10 cellular contexts compared by ENCODE assay signal in the genomic region with DNA sequence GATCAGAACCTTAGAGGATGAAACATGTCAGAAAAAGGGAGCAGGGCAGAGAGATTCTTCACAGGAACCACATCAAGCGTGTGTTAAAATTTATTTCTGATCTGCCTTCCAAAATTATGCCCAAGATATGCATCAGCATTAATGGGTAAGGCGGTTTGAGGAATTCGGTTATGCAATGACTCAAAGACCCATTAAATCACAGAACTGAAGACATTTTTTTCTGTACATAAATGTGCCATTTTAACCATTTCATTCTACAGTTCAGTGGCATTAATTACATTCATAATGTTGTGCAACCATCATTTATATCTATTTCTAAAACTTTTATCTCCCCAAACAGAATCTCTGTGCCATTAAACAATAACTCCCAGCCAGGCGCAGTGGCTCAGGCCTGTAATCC. TPM values are rescaled to one million over a fixed set of nuclear protein-coding genes. Genes with fewer than 3 reads are reported as not detected.
DNase-seq lines count a peak whose midpoint lies in the region; ATAC-seq and TF ChIP-seq lines count a peak whose summit lies in the region.
"Had no signal": no experiment of that assay in that cellular context is flagged by ENCODE, and none has a peak within 500 bp of the region (broad histone marks: within the 10 kb centered on the region; RNA-seq: fewer than 3 reads in every experiment).

No MANE protein-coding gene starts in this region.

- no peaks in the 10 kb centered on the region for H3K27me3 Mint-ChIP-seq in activated naive CD4-positive, alpha-beta T cell treated with anti-CD3 and anti-CD28 coated beads, Interleukin-2, amount 50 U/mL, for 24 hours
- H3K27me3 Mint-ChIP-seq: stimulated activated naive CD8-positive, alpha-beta T cell treated with anti-CD3 and anti-CD28 coated beads, Interleukin-15, Interleukin-2, amounts not matched to agents 100 ng/mL and 50 ng/mL, for 24 hours had no signal

- DNase-seq in activated naive CD4-positive, alpha-beta T cell treated with Interleukin-2 at 50 U/mL for 16 hours = no peak
- DNase-seq in SK-N-SH (no peak), hepatocyte (ENCODE audit: low spot score) (no peak), thyroid gland (no peak), C1 segment of cervical spinal cord (lab: John Stamatoyannopoulos, UW) (no peak)
- DNase-seq in activated CD4-positive, CD25-positive, alpha-beta regulatory T cell (lab: John Stamatoyannopoulos, UW) = no peak

- H3K4me3 Mint-ChIP-seq in activated naive CD4-positive, alpha-beta T cell treated with anti-CD3 and anti-CD28 coated beads, Interleukin-2, amount 50 U/mL, for 24 hours = no peak overlapping the region
- H3K4me3 Mint-ChIP-seq: stimulated activated naive CD8-positive, alpha-beta T cell treated with anti-CD3 and anti-CD28 coated beads, Interleukin-15, Interleukin-2, amounts not matched to agents 100 ng/mL and 50 ng/mL, for 24 hours had no signal

- H3K9me2 ChIP-seq in SK-N-SH (no peaks in the 10 kb centered on the region), hepatocyte (replicated peaks; ENCODE audit: insufficient read depth) (no peaks in the 10 kb centered on the region)

- no peak overlapping the region for H3K4me3 ChIP-seq in SK-N-SH (ENCODE audit: low read depth in 2 of 2, low read length in 1 of 2)
- no peak overlapping the region for H3K4me3 ChIP-seq in hepatocyte
- no peak overlapping the region for H3K4me3 ChIP-seq in thyroid gland (replicated peaks in 1 of 3)
- H3K4me3 ChIP-seq: mucosa of descending colon had no signal

- intact Hi-C loops in thyroid gland (cut with DNase I) = no loop called here

- H2AFZ ChIP-seq in SK-N-SH (ENCODE audit: low read depth) (no peak overlapping the region), hepatocyte (no peak overlapping the region)

- H3K9me3 ChIP-seq in SK-N-SH (no peaks in the 10 kb centered on the region), hepatocyte (ENCODE audit: low read depth) (no peaks in the 10 kb centered on the region), thyroid gland (no peaks in the 10 kb centered on the region)
- H3K9me3 ChIP-seq: mucosa of descending colon had no signal

- TF ChIP-seq CTCF in SK-N-SH (IDR thresholded peaks at IDR 0.05) = no peak
- no peak for TF ChIP-seq CTCF in hepatocyte (IDR thresholded peaks at IDR 0.05; ENCODE audit: poor library complexity)
- no peak for TF ChIP-seq CTCF in thyroid gland (IDR thresholded peaks at IDR 0.05)

- peak in 1 of 2 experiments; percentile 73; a peak in 1 of 4 replicates for TF ChIP-seq EP300 in SK-N-SH (IDR thresholded peaks at IDR 0.05; ENCODE audit: borderline replicate concordance in 1 of 2, low read depth in 1 of 2, low read length in 1 of 2)

- POLR2A ChIA-PET in SK-N-SH (lab: Yijun Ruan, JAX) = no interaction called here

- no peaks in the 10 kb centered on the region for H3K36me3 ChIP-seq in SK-N-SH (replicated peaks in 1 of 2; ENCODE audit: control insufficient read depth in 1 of 2, insufficient read depth in 2 of 2, low read length in 1 of 2)
- no peaks in the 10 kb centered on the region for H3K36me3 ChIP-seq in hepatocyte (replicated peaks; ENCODE audit: insufficient read depth, low read depth)
- H3K36me3 ChIP-seq in thyroid gland = no peaks in the 10 kb centered on the region

- peak overlapping the region; percentile 51; the same call in 1 of the 2 replicates for H3K9ac ChIP-seq in SK-N-SH

- peaks cover 78% of the 10 kb centered on the region for H3K79me2 ChIP-seq in SK-N-SH (ENCODE audit: insufficient read depth)
- H3K79me2 ChIP-seq in hepatocyte = peaks cover 38% of the 10 kb centered on the region

- H3K36me3 Mint-ChIP-seq in activated naive CD4-positive, alpha-beta T cell treated with anti-CD3 and anti-CD28 coated beads, Interleukin-2, amount 50 U/mL, for 24 hours = peaks cover 13% of the 10 kb centered on the region

- no peaks in the 10 kb centered on the region for H3K27me3 ChIP-seq in SK-N-SH (ENCODE audit: insufficient read depth)
- H3K27me3 ChIP-seq in hepatocyte = no peaks in the 10 kb centered on the region
- H3K27me3 ChIP-seq in thyroid gland = no peaks in the 10 kb centered on the region

- peak overlapping the region; percentile 35 for H3K4me2 ChIP-seq in SK-N-SH
- peak overlapping the region; percentile 14 for H3K4me2 ChIP-seq in hepatocyte

- TF ChIP-seq RAD21 in SK-N-SH (IDR thresholded peaks at IDR 0.05; ENCODE audit: low read length) = no peak

- WGBS in SK-N-SH (ENCODE audit: low lambda C conversion rate) = 59% methylated on average over 4 of the region's 4 CpGs
- WGBS in hepatocyte (ENCODE audit: low lambda C conversion rate, missing lambda C conversion rate) = 95% methylated on average over 4 of the region's 4 CpGs
- WGBS in thyroid gland, 2 donors = 94 to 95% methylated on average over 4 of the region's 4 CpGs

- peaks cover 11 to 25% of the 10 kb centered on the region in 2 experiments; a peak in 3 of 4 replicates for H3K4me1 ChIP-seq in SK-N-SH (ENCODE audit: control insufficient read depth in 1 of 2, insufficient read depth in 2 of 2, low read depth in 1 of 2, low read length in 1 of 2)
- no peaks in the 10 kb centered on the region for H3K4me1 ChIP-seq in hepatocyte (ENCODE audit: insufficient read depth)
- peaks cover 18 to 29% of the 10 kb centered on the region in 2 donors for H3K4me1 ChIP-seq in thyroid gland

- TF ChIP-seq POLR2A in thyroid gland (IDR thresholded peaks at IDR 0.05) = no peak

- H4K20me1 ChIP-seq in SK-N-SH (ENCODE audit: insufficient read depth) (no peaks in the 10 kb centered on the region), hepatocyte (ENCODE audit: insufficient read depth, poor library complexity, severe bottlenecking) (no peaks in the 10 kb centered on the region)

- no peaks in the 10 kb centered on the region for H3K9me3 Mint-ChIP-seq in activated naive CD4-positive, alpha-beta T cell treated with anti-CD3 and anti-CD28 coated beads, Interleukin-2, amount 50 U/mL, for 24 hours
- H3K9me3 Mint-ChIP-seq: stimulated activated naive CD8-positive, alpha-beta T cell treated with anti-CD3 and anti-CD28 coated beads, Interleukin-15, Interleukin-2, amounts not matched to agents 100 ng/mL and 50 ng/mL, for 24 hours had no signal

- peak overlapping the region; percentile 66 to 86; a peak in 3 of 4 replicates for H3K27ac ChIP-seq in SK-N-SH (ENCODE audit: low read depth in 2 of 2, low read length in 1 of 2)
- peak overlapping the region; percentile 73 for H3K27ac ChIP-seq in hepatocyte
- peak overlapping the region in 2 of 3 donors; percentile 67 to 76 for H3K27ac ChIP-seq in thyroid gland

- ATAC-seq in HG02884 (IDR thresholded peaks at IDR 0.05; ENCODE audit: unreplicated experiment) = no peak

- peaks cover 61% of the 10 kb centered on the region for H3K4me1 Mint-ChIP-seq in activated naive CD4-positive, alpha-beta T cell treated with anti-CD3 and anti-CD28 coated beads, Interleukin-2, amount 50 U/mL, for 24 hours

- H3K27ac Mint-ChIP-seq in activated naive CD4-positive, alpha-beta T cell treated with anti-CD3 and anti-CD28 coated beads, Interleukin-2, amount 50 U/mL, for 24 hours = peak overlapping the region; percentile 41

- peaks cover 14% of the 10 kb centered on the region for H3F3A ChIP-seq in SK-N-SH (replicated peaks; ENCODE audit: insufficient read depth)

- CTCF ChIA-PET in SK-N-SH (lab: Yijun Ruan, JAX) = interaction anchor here (1.3 kb wide), 1 partner anchor 15 kb away, joined by 3 read pairs; no protein-coding TSS in a partner anchor

TF ChIP-seq in SK-N-SH, 30 proteins besides CTCF, POLR2A, EP300 and RAD21 (continues in another document):
- TF ChIP-seq RCOR1 (IDR thresholded peaks at IDR 0.05; ENCODE audit: low read length) = no peak
- TF ChIP-seq TCF12 (IDR thresholded peaks at IDR 0.05) = peak; percentile 67
- no peak for TF ChIP-seq YY1 (IDR thresholded peaks at IDR 0.05; ENCODE audit: low read depth)
- TF ChIP-seq, protein P1, sequence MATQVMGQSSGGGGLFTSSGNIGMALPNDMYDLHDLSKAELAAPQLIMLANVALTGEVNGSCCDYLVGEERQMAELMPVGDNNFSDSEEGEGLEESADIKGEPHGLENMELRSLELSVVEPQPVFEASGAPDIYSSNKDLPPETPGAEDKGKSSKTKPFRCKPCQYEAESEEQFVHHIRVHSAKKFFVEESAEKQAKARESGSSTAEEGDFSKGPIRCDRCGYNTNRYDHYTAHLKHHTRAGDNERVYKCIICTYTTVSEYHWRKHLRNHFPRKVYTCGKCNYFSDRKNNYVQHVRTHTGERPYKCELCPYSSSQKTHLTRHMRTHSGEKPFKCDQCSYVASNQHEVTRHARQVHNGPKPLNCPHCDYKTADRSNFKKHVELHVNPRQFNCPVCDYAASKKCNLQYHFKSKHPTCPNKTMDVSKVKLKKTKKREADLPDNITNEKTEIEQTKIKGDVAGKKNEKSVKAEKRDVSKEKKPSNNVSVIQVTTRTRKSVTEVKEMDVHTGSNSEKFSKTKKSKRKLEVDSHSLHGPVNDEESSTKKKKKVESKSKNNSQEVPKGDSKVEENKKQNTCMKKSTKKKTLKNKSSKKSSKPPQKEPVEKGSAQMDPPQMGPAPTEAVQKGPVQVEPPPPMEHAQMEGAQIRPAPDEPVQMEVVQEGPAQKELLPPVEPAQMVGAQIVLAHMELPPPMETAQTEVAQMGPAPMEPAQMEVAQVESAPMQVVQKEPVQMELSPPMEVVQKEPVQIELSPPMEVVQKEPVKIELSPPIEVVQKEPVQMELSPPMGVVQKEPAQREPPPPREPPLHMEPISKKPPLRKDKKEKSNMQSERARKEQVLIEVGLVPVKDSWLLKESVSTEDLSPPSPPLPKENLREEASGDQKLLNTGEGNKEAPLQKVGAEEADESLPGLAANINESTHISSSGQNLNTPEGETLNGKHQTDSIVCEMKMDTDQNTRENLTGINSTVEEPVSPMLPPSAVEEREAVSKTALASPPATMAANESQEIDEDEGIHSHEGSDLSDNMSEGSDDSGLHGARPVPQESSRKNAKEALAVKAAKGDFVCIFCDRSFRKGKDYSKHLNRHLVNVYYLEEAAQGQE (IDR thresholded peaks at IDR 0.05; ENCODE audit: low read depth, low read length) = no peak
- TF ChIP-seq GATA2 (CRISPR knock-in tag; IDR thresholded peaks at IDR 0.05) = no peak
- TF ChIP-seq, protein P2, sequence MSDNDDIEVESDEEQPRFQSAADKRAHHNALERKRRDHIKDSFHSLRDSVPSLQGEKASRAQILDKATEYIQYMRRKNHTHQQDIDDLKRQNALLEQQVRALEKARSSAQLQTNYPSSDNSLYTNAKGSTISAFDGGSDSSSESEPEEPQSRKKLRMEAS (IDR thresholded peaks at IDR 0.05; ENCODE audit: low read depth) = no peak
- peak; percentile 34; the same call in 1 of the 2 replicates for TF ChIP-seq FOSL2 (IDR thresholded peaks at IDR 0.05; ENCODE audit: borderline replicate concordance, low read depth)

RNA-seq across cellular contexts. Expression of a gene that starts 43.4 kb away (rescaled TPM):
- polyA plus RNA-seq in SK-N-SH (2012; rRNA removed) (21.7 and 29.8 TPM in 2 replicates), hepatocyte (6.1 and 7.1 TPM in 2 replicates)
- 26.4 and 27.7 TPM in 2 replicates for polyA plus RNA-seq in SK-N-SH (2012; cell fraction: cytosol; rRNA removed)
- 34.0 and 50.1 TPM in 2 replicates for polyA plus RNA-seq in SK-N-SH (2012; cell fraction: nucleus; rRNA removed)
- total RNA-seq in hepatocyte (16.2 and 16.4 TPM in 2 replicates), thyroid gland (10 to 100 TPM; 38.8 to 49.5 (median 41.7) TPM)

RNA-seq across cellular contexts. Expression of a gene that starts 43.6 kb away (rescaled TPM):
- polyA plus RNA-seq in SK-N-SH (2012; rRNA removed) = 17.3 and 26.2 TPM in 2 replicates
- 29.0 and 40.0 TPM in 2 replicates for polyA plus RNA-seq in SK-N-SH (2012; cell fraction: cytosol; rRNA removed)
- polyA plus RNA-seq in SK-N-SH (2012; cell fraction: nucleus; rRNA removed) = 13.5 and 23.2 TPM in 2 replicates
- 16.3 and 17.9 TPM in 2 replicates for total RNA-seq in hepatocyte
- polyA plus RNA-seq in hepatocyte = 13.2 and 14.2 TPM in 2 replicates
- total RNA-seq in thyroid gland = 10 to 100 TPM; 12.2 to 21.9 (median 15.9) TPM
